1 cellular context compared by ENCODE assay signal in the genomic region with DNA sequence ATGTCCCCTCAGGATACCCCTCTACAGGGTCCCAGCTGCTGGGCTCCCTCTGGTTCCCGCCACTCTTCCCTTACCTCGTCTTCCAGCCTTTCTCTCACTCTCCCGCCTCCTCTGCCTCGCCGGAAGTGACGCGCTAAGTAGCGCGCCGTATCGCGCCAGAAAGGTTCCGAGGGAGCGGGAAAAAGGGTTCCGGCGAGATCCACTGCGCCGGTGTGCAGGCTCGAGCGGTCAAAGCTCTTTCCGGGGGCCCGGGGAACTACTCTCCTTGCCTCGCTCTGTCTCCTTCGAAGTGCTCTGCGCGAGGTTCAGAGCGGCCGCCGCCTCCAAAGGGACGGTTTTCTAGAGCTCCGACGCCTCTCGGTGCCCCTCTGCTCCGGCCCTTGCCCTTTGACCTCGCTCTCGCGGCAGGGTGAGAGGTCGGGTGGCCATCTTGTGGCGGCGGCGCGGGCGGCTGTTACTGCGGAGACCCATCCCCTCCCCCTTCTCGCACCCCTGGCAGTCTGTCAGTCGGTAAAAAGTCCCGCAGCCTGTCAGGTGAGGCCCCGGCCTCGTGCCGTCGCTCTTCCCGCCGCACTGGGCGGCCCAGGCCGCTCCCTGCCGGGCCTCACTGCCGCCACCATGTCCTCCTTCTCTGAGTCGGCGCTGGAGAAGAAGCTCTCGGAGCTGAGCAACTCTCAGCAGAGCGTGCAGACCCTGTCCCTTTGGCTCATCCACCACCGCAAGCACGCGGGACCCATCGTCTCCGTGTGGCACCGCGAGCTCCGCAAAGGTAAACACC.
TF ChIP-seq lines count a peak whose summit lies in the region.

A gene with protein sequence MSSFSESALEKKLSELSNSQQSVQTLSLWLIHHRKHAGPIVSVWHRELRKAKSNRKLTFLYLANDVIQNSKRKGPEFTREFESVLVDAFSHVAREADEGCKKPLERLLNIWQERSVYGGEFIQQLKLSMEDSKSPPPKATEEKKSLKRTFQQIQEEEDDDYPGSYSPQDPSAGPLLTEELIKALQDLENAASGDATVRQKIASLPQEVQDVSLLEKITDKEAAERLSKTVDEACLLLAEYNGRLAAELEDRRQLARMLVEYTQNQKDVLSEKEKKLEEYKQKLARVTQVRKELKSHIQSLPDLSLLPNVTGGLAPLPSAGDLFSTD (plus strand): TSS at position 417 of the 778 bp plus-strand sequence. CDS start 202 bp downstream, at position 619.
Gene TTI1 (minus strand): TSS at position 127 of the 778 bp plus-strand sequence. CDS start 19,640 bp downstream, outside the sequence.

TF ChIP-seq in HepG2, 621 proteins besides CTCF, POLR2A, EP300 and RAD21 (continued from another document and continues in another):
- TF ChIP-seq, protein P1, sequence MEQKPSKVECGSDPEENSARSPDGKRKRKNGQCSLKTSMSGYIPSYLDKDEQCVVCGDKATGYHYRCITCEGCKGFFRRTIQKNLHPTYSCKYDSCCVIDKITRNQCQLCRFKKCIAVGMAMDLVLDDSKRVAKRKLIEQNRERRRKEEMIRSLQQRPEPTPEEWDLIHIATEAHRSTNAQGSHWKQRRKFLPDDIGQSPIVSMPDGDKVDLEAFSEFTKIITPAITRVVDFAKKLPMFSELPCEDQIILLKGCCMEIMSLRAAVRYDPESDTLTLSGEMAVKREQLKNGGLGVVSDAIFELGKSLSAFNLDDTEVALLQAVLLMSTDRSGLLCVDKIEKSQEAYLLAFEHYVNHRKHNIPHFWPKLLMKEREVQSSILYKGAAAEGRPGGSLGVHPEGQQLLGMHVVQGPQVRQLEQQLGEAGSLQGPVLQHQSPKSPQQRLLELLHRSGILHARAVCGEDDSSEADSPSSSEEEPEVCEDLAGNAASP (CRISPR knock-in tag; IDR thresholded peaks at IDR 0.05; ENCODE audit: borderline replicate concordance) = peak; percentile 67
- TF ChIP-seq HNF1A (IDR thresholded peaks at IDR 0.05; ENCODE audit: low read depth) (peak; percentile 38; the same call in 1 of the 2 replicates), HNF1A (CRISPR knock-in tag; IDR thresholded peaks at IDR 0.05; ENCODE audit: borderline replicate concordance) (peak; percentile 88), RBFOX2 (IDR thresholded peaks at IDR 0.05; ENCODE audit: low read depth, low read length) (peak; percentile 94), RXRB (CRISPR knock-in tag; IDR thresholded peaks at IDR 0.05; ENCODE audit: borderline replicate concordance) (peak; percentile 60; the same call in 1 of the 2 replicates), NR2F1 (CRISPR knock-in tag; IDR thresholded peaks at IDR 0.05) (peak; percentile 90 to 99), MEIS1 (CRISPR knock-in tag; IDR thresholded peaks at IDR 0.05; ENCODE audit: borderline replicate concordance) (peak; percentile 99), ZKSCAN5 (CRISPR knock-in tag; IDR thresholded peaks at IDR 0.05) (no peak), ZNF883 (CRISPR knock-in tag; IDR thresholded peaks at IDR 0.05; ENCODE audit: not compliant biosample characterization) (peak; percentile 97), NFIC (IDR thresholded peaks at IDR 0.05; ENCODE audit: low read length) (peak; percentile 43; the same call in 1 of the 2 replicates), NBN (conservative IDR thresholded peaks at IDR 0.05) (no peak), ZFP36 (IDR thresholded peaks at IDR 0.05; ENCODE audit: borderline replicate concordance, low read depth, low read length, partially characterized antibody) (peak; percentile 42), ZNF430 (CRISPR knock-in tag; IDR thresholded peaks at IDR 0.05) (peak; percentile 99), KLF16 (CRISPR knock-in tag; IDR thresholded peaks at IDR 0.05) (peak; percentile 90 to 97; a peak in 3 of 4 replicates), GATA4 (IDR thresholded peaks at IDR 0.05; ENCODE audit: borderline replicate concordance, low read depth) (peak; percentile 59; the same call in 1 of the 2 replicates), IRF2 (CRISPR knock-in tag; IDR thresholded peaks at IDR 0.05) (peak; percentile 95), ZNF660 (CRISPR knock-in tag; IDR thresholded peaks at IDR 0.05; ENCODE audit: borderline replicate concordance, low read depth) (peak; percentile 21; the same call in 1 of the 2 replicates), SIN3B (IDR thresholded peaks at IDR 0.05; ENCODE audit: low read length) (peak; percentile 93), ATRX (CRISPR knock-in tag; IDR thresholded peaks at IDR 0.05; ENCODE audit: borderline replicate concordance) (no peak), SP140L (CRISPR knock-in tag; IDR thresholded peaks at IDR 0.05; ENCODE audit: borderline replicate concordance) (no peak), BCL6 (CRISPR knock-in tag; IDR thresholded peaks at IDR 0.05) (peak; percentile 50), ZNF720 (CRISPR knock-in tag; IDR thresholded peaks at IDR 0.05) (peak; percentile 44; the same call in 1 of the 2 replicates), POLR2AphosphoS5 (IDR thresholded peaks at IDR 0.05; ENCODE audit: low read depth, low read length) (peak; percentile 97), MBD4 (IDR thresholded peaks at IDR 0.05; ENCODE audit: borderline replicate concordance, low read length) (no peak), ZNF230 (CRISPR knock-in tag; IDR thresholded peaks at IDR 0.05) (peak; percentile 87), PLRG1 (conservative IDR thresholded peaks at IDR 0.05) (no peak), ZNF337 (CRISPR knock-in tag; IDR thresholded peaks at IDR 0.05; ENCODE audit: borderline replicate concordance, low read depth) (0 out of 2 replicates have a peak, but pooled peaks have one; percentile 89), ZBTB20 (CRISPR knock-in tag; IDR thresholded peaks at IDR 0.05; ENCODE audit: borderline replicate concordance, low read depth) (peak; percentile 87), ZBED4 (CRISPR knock-in tag; IDR thresholded peaks at IDR 0.05; ENCODE audit: borderline replicate concordance) (peak; percentile 43), RBM22 (optimal IDR thresholded peaks at IDR 0.05; ENCODE audit: low read length) (peak; percentile 48), SP4 (CRISPR knock-in tag; IDR thresholded peaks at IDR 0.05) (peak; percentile 82), PHF21A (CRISPR knock-in tag; IDR thresholded peaks at IDR 0.05) (peak; percentile 91), NFRKB (IDR thresholded peaks at IDR 0.05) (no peak; the same call in 1 of the 2 replicates), BRD4 (CRISPR knock-in tag; IDR thresholded peaks at IDR 0.05) (peak; percentile 96)
- TF ChIP-seq, protein P2, sequence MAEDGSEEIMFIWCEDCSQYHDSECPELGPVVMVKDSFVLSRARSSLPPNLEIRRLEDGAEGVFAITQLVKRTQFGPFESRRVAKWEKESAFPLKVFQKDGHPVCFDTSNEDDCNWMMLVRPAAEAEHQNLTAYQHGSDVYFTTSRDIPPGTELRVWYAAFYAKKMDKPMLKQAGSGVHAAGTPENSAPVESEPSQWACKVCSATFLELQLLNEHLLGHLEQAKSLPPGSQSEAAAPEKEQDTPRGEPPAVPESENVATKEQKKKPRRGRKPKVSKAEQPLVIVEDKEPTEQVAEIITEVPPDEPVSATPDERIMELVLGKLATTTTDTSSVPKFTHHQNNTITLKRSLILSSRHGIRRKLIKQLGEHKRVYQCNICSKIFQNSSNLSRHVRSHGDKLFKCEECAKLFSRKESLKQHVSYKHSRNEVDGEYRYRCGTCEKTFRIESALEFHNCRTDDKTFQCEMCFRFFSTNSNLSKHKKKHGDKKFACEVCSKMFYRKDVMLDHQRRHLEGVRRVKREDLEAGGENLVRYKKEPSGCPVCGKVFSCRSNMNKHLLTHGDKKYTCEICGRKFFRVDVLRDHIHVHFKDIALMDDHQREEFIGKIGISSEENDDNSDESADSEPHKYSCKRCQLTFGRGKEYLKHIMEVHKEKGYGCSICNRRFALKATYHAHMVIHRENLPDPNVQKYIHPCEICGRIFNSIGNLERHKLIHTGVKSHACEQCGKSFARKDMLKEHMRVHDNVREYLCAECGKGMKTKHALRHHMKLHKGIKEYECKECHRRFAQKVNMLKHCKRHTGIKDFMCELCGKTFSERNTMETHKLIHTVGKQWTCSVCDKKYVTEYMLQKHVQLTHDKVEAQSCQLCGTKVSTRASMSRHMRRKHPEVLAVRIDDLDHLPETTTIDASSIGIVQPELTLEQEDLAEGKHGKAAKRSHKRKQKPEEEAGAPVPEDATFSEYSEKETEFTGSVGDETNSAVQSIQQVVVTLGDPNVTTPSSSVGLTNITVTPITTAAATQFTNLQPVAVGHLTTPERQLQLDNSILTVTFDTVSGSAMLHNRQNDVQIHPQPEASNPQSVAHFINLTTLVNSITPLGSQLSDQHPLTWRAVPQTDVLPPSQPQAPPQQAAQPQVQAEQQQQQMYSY (CRISPR knock-in tag; IDR thresholded peaks at IDR 0.05) = peak; percentile 71; the same call in 1 of the 2 replicates
- TF ChIP-seq, protein P3, sequence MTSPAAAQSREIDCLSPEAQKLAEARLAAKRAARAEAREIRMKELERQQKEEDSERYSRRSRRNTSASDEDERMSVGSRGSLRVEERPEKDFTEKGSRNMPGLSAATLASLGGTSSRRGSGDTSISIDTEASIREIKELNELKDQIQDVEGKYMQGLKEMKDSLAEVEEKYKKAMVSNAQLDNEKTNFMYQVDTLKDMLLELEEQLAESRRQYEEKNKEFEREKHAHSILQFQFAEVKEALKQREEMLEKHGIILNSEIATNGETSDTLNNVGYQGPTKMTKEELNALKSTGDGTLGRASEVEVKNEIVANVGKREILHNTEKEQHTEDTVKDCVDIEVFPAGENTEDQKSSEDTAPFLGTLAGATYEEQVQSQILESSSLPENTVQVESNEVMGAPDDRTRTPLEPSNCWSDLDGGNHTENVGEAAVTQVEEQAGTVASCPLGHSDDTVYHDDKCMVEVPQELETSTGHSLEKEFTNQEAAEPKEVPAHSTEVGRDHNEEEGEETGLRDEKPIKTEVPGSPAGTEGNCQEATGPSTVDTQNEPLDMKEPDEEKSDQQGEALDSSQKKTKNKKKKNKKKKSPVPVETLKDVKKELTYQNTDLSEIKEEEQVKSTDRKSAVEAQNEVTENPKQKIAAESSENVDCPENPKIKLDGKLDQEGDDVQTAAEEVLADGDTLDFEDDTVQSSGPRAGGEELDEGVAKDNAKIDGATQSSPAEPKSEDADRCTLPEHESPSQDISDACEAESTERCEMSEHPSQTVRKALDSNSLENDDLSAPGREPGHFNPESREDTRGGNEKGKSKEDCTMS (CRISPR knock-in tag; conservative IDR thresholded peaks at IDR 0.05) = no peak
- TF ChIP-seq, protein P4, sequence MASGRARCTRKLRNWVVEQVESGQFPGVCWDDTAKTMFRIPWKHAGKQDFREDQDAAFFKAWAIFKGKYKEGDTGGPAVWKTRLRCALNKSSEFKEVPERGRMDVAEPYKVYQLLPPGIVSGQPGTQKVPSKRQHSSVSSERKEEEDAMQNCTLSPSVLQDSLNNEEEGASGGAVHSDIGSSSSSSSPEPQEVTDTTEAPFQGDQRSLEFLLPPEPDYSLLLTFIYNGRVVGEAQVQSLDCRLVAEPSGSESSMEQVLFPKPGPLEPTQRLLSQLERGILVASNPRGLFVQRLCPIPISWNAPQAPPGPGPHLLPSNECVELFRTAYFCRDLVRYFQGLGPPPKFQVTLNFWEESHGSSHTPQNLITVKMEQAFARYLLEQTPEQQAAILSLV (CRISPR knock-in tag; IDR thresholded peaks at IDR 0.05; ENCODE audit: borderline replicate concordance) = peak; percentile 98
